11 cellular contexts compared by ENCODE assay signal in the genomic region with DNA sequence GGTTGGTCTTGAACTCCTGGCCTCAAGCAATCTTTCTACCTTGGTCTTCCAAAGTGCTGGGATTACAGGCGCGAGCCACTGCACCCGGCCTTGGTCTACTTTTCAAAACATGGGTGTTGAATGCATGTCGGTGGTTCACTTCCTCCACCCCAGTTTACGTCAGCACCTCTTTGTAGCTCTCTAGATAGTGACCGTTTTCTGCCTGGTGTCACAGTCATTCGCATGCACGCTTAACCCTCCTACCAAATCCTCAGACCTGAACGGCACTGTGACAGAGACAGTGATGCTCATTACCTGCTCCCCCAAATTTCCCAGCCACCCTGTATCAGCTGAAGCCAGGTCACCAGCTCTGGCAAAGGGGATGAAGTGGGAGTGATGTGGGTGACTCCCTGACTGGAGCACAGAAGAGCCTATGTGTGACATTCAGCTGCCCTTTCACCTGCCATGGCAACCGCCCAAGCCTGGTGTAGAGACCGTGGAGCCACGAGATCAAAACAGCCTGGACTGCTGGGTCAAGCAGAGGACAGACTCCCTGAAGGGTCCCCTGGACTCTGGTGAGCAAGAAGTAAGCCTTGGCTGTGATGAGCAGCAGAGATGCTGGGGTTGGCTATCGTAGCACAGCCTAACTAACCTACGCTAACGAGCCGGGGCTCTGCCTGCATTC.
DNase-seq lines count a peak whose midpoint lies in the region; ATAC-seq and TF ChIP-seq lines count a peak whose summit lies in the region.
"Had no signal": no experiment of that assay in that cellular context is flagged by ENCODE, and none has a peak within 500 bp of the region (broad histone marks: within the 10 kb centered on the region; RNA-seq: fewer than 3 reads in every experiment).

No MANE protein-coding gene starts in this region.

- peak overlapping the region; percentile 59 for H3K4me3 Mint-ChIP-seq in CD4-positive, alpha-beta T cell
- H3K4me3 Mint-ChIP-seq in T-helper 17 cell (peak overlapping the region; percentile 83), naive B cell (peak overlapping the region in 4 of 8 donors; percentile 11 to 57 (median 42))
- peak overlapping the region; percentile 55 for H3K4me3 Mint-ChIP-seq in activated naive CD4-positive, alpha-beta T cell treated with anti-CD3 and anti-CD28 coated beads, Interleukin-2, amount 10 ng/mL, durations not matched to agents 7 days and 5 days
- H3K4me3 Mint-ChIP-seq: type B pancreatic cell had no signal

- no peaks in the 10 kb centered on the region for H3K9me3 Mint-ChIP-seq in CD4-positive, alpha-beta T cell
- no peaks in the 10 kb centered on the region for H3K9me3 Mint-ChIP-seq in activated naive CD4-positive, alpha-beta T cell treated with anti-CD3 and anti-CD28 coated beads, Interleukin-2, amount 10 ng/mL, durations not matched to agents 7 days and 5 days
- H3K9me3 Mint-ChIP-seq in naive B cell: no peaks in the 10 kb centered on the region
- H3K9me3 Mint-ChIP-seq: type B pancreatic cell had no signal

- peaks cover 49% of the 10 kb centered on the region for H3K4me1 Mint-ChIP-seq in CD4-positive, alpha-beta T cell (ENCODE audit: low read depth)
- peaks cover 44% of the 10 kb centered on the region for H3K4me1 Mint-ChIP-seq in T-helper 17 cell
- peaks cover 74% of the 10 kb centered on the region for H3K4me1 Mint-ChIP-seq in activated naive CD4-positive, alpha-beta T cell treated with anti-CD3 and anti-CD28 coated beads, Interleukin-2, amount 10 ng/mL, durations not matched to agents 7 days and 5 days
- peaks cover 37 to 46% (median 40%) of the 10 kb centered on the region in 3 donors for H3K4me1 Mint-ChIP-seq in naive B cell

- intact Hi-C loops in CD4-positive, alpha-beta T cell (cut with DNase I, micrococcal nuclease): no loop called here

- peak overlapping the region; percentile 51 for H3K27ac ChIP-seq in CD4-positive, alpha-beta T cell (ENCODE audit: low read depth, low read length)

- CTCF ChIA-PET in CD4-positive, alpha-beta T cell (lab: Charles Lee): interaction anchor here (1.1 to 1.8 kb wide), 3 partner anchors 13 to 116 kb away, joined by 4 to 7 read pairs (median 5); partner anchors contain the start of gene CCDC88C
- CTCF ChIA-PET in activated naive CD4-positive, alpha-beta T cell treated with anti-CD3 and anti-CD28 coated beads, Interleukin-2, amount 10 ng/mL, durations not matched to agents 7 days and 5 days (lab: Charles Lee): interaction anchor here (0.7 kb wide), 1 partner anchor 105 kb away, joined by 3 read pairs; no protein-coding TSS in a partner anchor

- peak; percentile 72 for ATAC-seq in CD4-positive, alpha-beta T cell (ENCODE audit: poor library complexity)
- ATAC-seq in T-helper 17 cell (peak; percentile 82), naive B cell (ENCODE audit: low read depth in 2 of 2) (no peak), GM19467 (IDR thresholded peaks at IDR 0.05; ENCODE audit: unreplicated experiment) (no peak), GM21619 (IDR thresholded peaks at IDR 0.05; ENCODE audit: unreplicated experiment) (no peak)

- peak overlapping the region; percentile 88 for H3K27ac Mint-ChIP-seq in CD4-positive, alpha-beta T cell
- H3K27ac Mint-ChIP-seq in T-helper 17 cell (peak overlapping the region; percentile 99), naive B cell (peak overlapping the region; percentile 39 to 96 (median 90))
- H3K27ac Mint-ChIP-seq in activated naive CD4-positive, alpha-beta T cell treated with anti-CD3 and anti-CD28 coated beads, Interleukin-2, amount 10 ng/mL, durations not matched to agents 7 days and 5 days: peak overlapping the region; percentile 89
- H3K27ac Mint-ChIP-seq: progenitor cell of endocrine pancreas, type B pancreatic cell had no signal

- POLR2A ChIA-PET in CD4-positive, alpha-beta T cell (lab: Charles Lee): interaction anchor here (0.6 to 2.2 kb wide), 7 partner anchors 9 to 107 kb away, joined by 3 to 9 read pairs (median 3); partner anchors contain the start of gene CCDC88C

- H3K9me3 ChIP-seq in CD4-positive, alpha-beta T cell (ENCODE audit: control insufficient read depth, low read length): no peaks in the 10 kb centered on the region
- no peaks in the 10 kb centered on the region for H3K9me3 ChIP-seq in T-helper 17 cell (ENCODE audit: control insufficient read depth, low read length, poor library complexity, severe bottlenecking)

- H3K27me3 Mint-ChIP-seq in CD4-positive, alpha-beta T cell: no peaks in the 10 kb centered on the region
- H3K27me3 Mint-ChIP-seq in T-helper 17 cell (no peaks in the 10 kb centered on the region), naive B cell (no peaks in the 10 kb centered on the region)
- no peaks in the 10 kb centered on the region for H3K27me3 Mint-ChIP-seq in activated naive CD4-positive, alpha-beta T cell treated with anti-CD3 and anti-CD28 coated beads, Interleukin-2, amount 10 ng/mL, durations not matched to agents 7 days and 5 days
- H3K27me3 Mint-ChIP-seq: progenitor cell of endocrine pancreas, type B pancreatic cell had no signal

- H3K27me3 ChIP-seq in CD4-positive, alpha-beta T cell (ENCODE audit: control insufficient read depth, insufficient read depth, low read length): no peaks in the 10 kb centered on the region

- TF ChIP-seq CTCF in CD4-positive, alpha-beta T cell (IDR thresholded peaks at IDR 0.05): no peak

- peaks cover 92% of the 10 kb centered on the region for H3K36me3 Mint-ChIP-seq in CD4-positive, alpha-beta T cell (ENCODE audit: low read depth)
- peaks cover 24% of the 10 kb centered on the region for H3K36me3 Mint-ChIP-seq in T-helper 17 cell (ENCODE audit: low read depth)
- H3K36me3 Mint-ChIP-seq in activated naive CD4-positive, alpha-beta T cell treated with anti-CD3 and anti-CD28 coated beads, Interleukin-2, amount 10 ng/mL, durations not matched to agents 7 days and 5 days: peaks cover 86% of the 10 kb centered on the region
- peaks cover 26 to 55% of the 10 kb centered on the region in 2 donors for H3K36me3 Mint-ChIP-seq in naive B cell

- DNase-seq in CD4-positive, alpha-beta T cell: peak in 5 of 10 experiments; percentile 17 to 44 (median 33)
- peak in 2 of 3 donors; percentile 28 to 38 for DNase-seq in T-helper 17 cell
- peak; percentile 46 for DNase-seq in activated naive CD4-positive, alpha-beta T cell treated with anti-CD3 and anti-CD28 coated beads, Interleukin-2, amount 10 ng/mL, durations not matched to agents 7 days and 5 days
- DNase-seq in naive B cell: no peak
- DNase-seq in HuH-7.5 (ENCODE audit: low spot score): no peak
- DNase-seq in GOT3 (lab: John Stamatoyannopoulos, UW): no peak
- DNase-seq: cerebellar nuclear complex had no signal

Comparison
In these comparisons a context has a peak if more than half of its experiments do, and no peak if none do; other contexts are left out.
1. ATAC-seq: peak in CD4-positive, alpha-beta T cell (single experiment) and T-helper 17 cell (single experiment); none in naive B cell (0 of 2), GM19467 (single experiment) and GM21619 (single experiment).
2. DNase-seq: peak in T-helper 17 cell (2 of 3) and activated naive CD4-positive, alpha-beta T cell treated with anti-CD3 and anti-CD28 coated beads, Interleukin-2, amount 10 ng/mL, durations not matched to agents 7 days and 5 days (single experiment); none in naive B cell (single experiment), HuH-7.5 (single experiment) and GOT3 (single experiment).
3. Peak in every context shown above with its lines, with median percentiles within 50 percentile points of each other: H3K27ac Mint-ChIP-seq.